In the genomic region with DNA sequence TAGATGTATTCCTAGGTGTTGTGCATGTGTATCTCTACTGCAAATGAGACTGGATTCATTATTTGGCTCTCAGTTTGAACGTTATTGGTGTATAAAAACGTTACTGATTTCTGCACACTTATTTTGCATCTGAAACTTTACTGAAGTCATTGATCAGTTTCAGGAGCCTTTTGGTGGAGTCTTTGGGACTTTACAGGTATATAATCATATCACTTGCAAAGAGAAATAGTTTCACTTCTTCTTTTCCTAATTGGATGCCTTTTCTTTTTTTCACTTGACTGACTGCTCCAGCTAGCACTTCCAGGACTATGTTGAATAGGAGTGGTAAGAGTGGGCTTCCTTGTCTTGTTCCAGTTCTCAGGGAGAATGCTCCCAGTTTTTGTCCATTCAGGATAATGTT, we compare ENCODE assay signal across 13 cellular contexts.
"Had no signal": no experiment of that assay in that cellular context is flagged by ENCODE, and none has a peak within 500 bp of the region (broad histone marks: within the 10 kb centered on the region; RNA-seq: fewer than 3 reads in every experiment).

No MANE protein-coding gene starts in this region.

- H3K4me3 ChIP-seq: body of pancreas had no signal

- H3K27me3 Mint-ChIP-seq: activated B cell treated with CpG ODN at 0.5 μM for 24 hours; activated CD4-positive, alpha-beta memory T cell treated with anti-CD3 and anti-CD28 coated beads for 36 hours; effector memory CD8-positive, alpha-beta T cell had no signal

- H3K27ac Mint-ChIP-seq: activated B cell treated with CpG ODN at 0.5 μM for 24 hours; activated CD4-positive, alpha-beta memory T cell treated with anti-CD3 and anti-CD28 coated beads for 36 hours; effector memory CD8-positive, alpha-beta T cell; immature natural killer cell had no signal

- ATAC-seq: body of pancreas; effector memory CD8-positive, alpha-beta T cell; left ventricle myocardium superior had no signal

- H3K4me3 Mint-ChIP-seq: activated B cell treated with CpG ODN at 0.5 μM for 24 hours; activated CD4-positive, alpha-beta memory T cell treated with anti-CD3 and anti-CD28 coated beads for 36 hours; effector memory CD8-positive, alpha-beta T cell; immature natural killer cell had no signal

- DNase-seq: activated B cell treated with CpG ODN at 0.5 μM for 24 hours; activated CD4-positive, alpha-beta memory T cell treated with anti-CD3 and anti-CD28 coated beads for 36 hours; activated CD4-positive, alpha-beta T cell treated with anti-CD3 and anti-CD28 coated beads for 4 hours; activated naive CD4-positive, alpha-beta T cell treated with Interleukin-2 at 50 U/mL for 16 hours; activated T-cell treated with anti-CD3 and anti-CD28 coated beads for 4 hours; body of pancreas; effector memory CD8-positive, alpha-beta T cell; immature natural killer cell; kidney glomerular epithelial cell; left ventricle myocardium superior; retina; stimulated activated CD8-positive, alpha-beta memory T cell treated with anti-CD3 and anti-CD28 coated beads, Interleukin-4, amount 100 ng/mL, for 48 hours; stimulated activated naive CD4-positive, alpha-beta T cell had no signal

- H3K4me1 Mint-ChIP-seq: activated B cell treated with CpG ODN at 0.5 μM for 24 hours, immature natural killer cell had no signal

- H3K27me3 ChIP-seq: body of pancreas had no signal

- H3K27ac ChIP-seq: body of pancreas had no signal
